In genomic region chr16:35144212-35144932, GRCh38 we compare ENCODE assay signal across 30 cellular contexts.
"Had no signal": no experiment of that assay in that cellular context is flagged by ENCODE, and none has a peak within 500 bp of the region (broad histone marks: within the 10 kb centered on the region; RNA-seq: fewer than 3 reads in every experiment).

No MANE protein-coding gene starts in this region.

- H3K4me1 Mint-ChIP-seq: activated B cell treated with CpG ODN at 0.5 μM for 24 hours; activated naive CD4-positive, alpha-beta T cell treated with anti-CD3 and anti-CD28 coated beads, Interleukin-2, amount 50 U/mL, for 24 hours; activated naive CD8-positive, alpha-beta T cell treated with anti-CD3 and anti-CD28 coated beads for 36 hours; activated naive CD8-positive, alpha-beta T cell treated with anti-CD3 and anti-CD28 coated beads, Interleukin-2, amount 50 U/mL, for 24 hours; endodermal cell; T-helper 17 cell had no signal

- ATAC-seq: activated CD4-positive, CD25-positive, alpha-beta regulatory T cell treated with anti-CD3 and anti-CD28 coated beads, Interleukin-2, amount 50 U/mL, for 24 hours; activated naive CD8-positive, alpha-beta T cell treated with anti-CD3 and anti-CD28 coated beads, Interleukin-2, amount 50 U/mL, for 24 hours; body of pancreas; foreskin keratinocyte; gastrocnemius medialis; heart right ventricle; T-helper 17 cell had no signal

- H3K27me3 Mint-ChIP-seq: activated B cell treated with CpG ODN at 0.5 μM for 24 hours; activated naive CD4-positive, alpha-beta T cell treated with anti-CD3 and anti-CD28 coated beads, Interleukin-2, amount 50 U/mL, for 24 hours; activated naive CD8-positive, alpha-beta T cell treated with anti-CD3 and anti-CD28 coated beads for 36 hours; activated naive CD8-positive, alpha-beta T cell treated with anti-CD3 and anti-CD28 coated beads, Interleukin-2, amount 50 U/mL, for 24 hours; dendritic cell treated with granulocyte-macrophage colony-stimulating factor and Interleukin-4, amounts not matched to agents 40 ng/mL and 50 ng/mL, for 4 days; T-helper 17 cell had no signal

- DNase-seq: activated B cell treated with CpG ODN at 0.5 μM for 24 hours; activated CD4-positive, alpha-beta T cell treated with anti-CD3 and anti-CD28 coated beads for 48 hours; activated CD4-positive, alpha-beta T cell treated with anti-CD3 and anti-CD28 coated beads, Interleukin-2, amount 50 U/mL, for 1 hour; activated CD4-positive, alpha-beta T cell treated with anti-CD3 and anti-CD28 coated beads, Interleukin-2, amount 50 U/mL, for 48 hours; activated effector memory CD4-positive, alpha-beta T cell treated with anti-CD3 and anti-CD28 coated beads, Interleukin-2, amount 50 U/mL, for 16 hours; activated naive CD4-positive, alpha-beta T cell treated with anti-CD3 and anti-CD28 coated beads for 36 hours; activated naive CD8-positive, alpha-beta T cell treated with anti-CD3 and anti-CD28 coated beads for 36 hours; activated naive CD8-positive, alpha-beta T cell treated with anti-CD3 and anti-CD28 coated beads, Interleukin-2, amount 50 U/mL, for 24 hours; activated T-cell treated with anti-CD3 and anti-CD28 coated beads, Interleukin-2, amount 50 U/mL, for 1 hour; activated T-cell treated with anti-CD3 and anti-CD28 coated beads, Interleukin-2, amount 50 U/mL, for 48 hours; amygdala; body of pancreas; caudate nucleus; colonic mucosa; effector memory CD4-positive, alpha-beta T cell; endodermal cell; erythroblast; foreskin keratinocyte; gastrocnemius medialis; heart right ventricle; T-helper 1 cell; T-helper 17 cell; T1000; WERI-Rb-1 had no signal

- H3K4me3 Mint-ChIP-seq: activated B cell treated with CpG ODN at 0.5 μM for 24 hours; activated naive CD4-positive, alpha-beta T cell treated with anti-CD3 and anti-CD28 coated beads for 36 hours; activated naive CD4-positive, alpha-beta T cell treated with anti-CD3 and anti-CD28 coated beads, Interleukin-2, amount 50 U/mL, for 24 hours; activated naive CD8-positive, alpha-beta T cell treated with anti-CD3 and anti-CD28 coated beads for 36 hours; activated naive CD8-positive, alpha-beta T cell treated with anti-CD3 and anti-CD28 coated beads, Interleukin-2, amount 50 U/mL, for 24 hours; activated T-helper 1 cell treated with anti-CD3 and anti-CD28 coated beads, Interleukin-12 subunit alpha, Interleukin-12 subunit beta, Interleukin-2, Interleukin-4 antibody, amounts not matched to agents 30 ng/mL and 10 ng/mL and 1 ng/mL, durations not matched to agents 14 hours and 24 hours and 36 hours; dendritic cell treated with granulocyte-macrophage colony-stimulating factor and Interleukin-4, amounts not matched to agents 40 ng/mL and 50 ng/mL, for 4 days; endodermal cell; T-helper 17 cell; T-helper 2 cell treated with Interferon-gamma antibody and Interleukin-4, amounts not matched to agents 5 μg/mL and 100 μg/mL, for 36 hours had no signal

- H3K27ac Mint-ChIP-seq: activated B cell treated with CpG ODN at 0.5 μM for 24 hours; activated naive CD4-positive, alpha-beta T cell treated with anti-CD3 and anti-CD28 coated beads for 36 hours; activated naive CD4-positive, alpha-beta T cell treated with anti-CD3 and anti-CD28 coated beads, Interleukin-2, amount 50 U/mL, for 24 hours; activated naive CD8-positive, alpha-beta T cell treated with anti-CD3 and anti-CD28 coated beads for 36 hours; activated naive CD8-positive, alpha-beta T cell treated with anti-CD3 and anti-CD28 coated beads, Interleukin-2, amount 50 U/mL, for 24 hours; activated T-helper 1 cell treated with anti-CD3 and anti-CD28 coated beads, Interleukin-12 subunit alpha, Interleukin-12 subunit beta, Interleukin-2, Interleukin-4 antibody, amounts not matched to agents 30 ng/mL and 10 ng/mL and 1 ng/mL, durations not matched to agents 14 hours and 24 hours and 36 hours; activated T-helper 2 cell treated with anti-CD3 and anti-CD28 coated beads, Interferon-gamma antibody, Interleukin-2, Interleukin-4, amounts not matched to agents 10 μg/mL and 5 μg/mL and 100 μg/mL, durations not matched to agents 14 hours and 24 hours and 36 hours; dendritic cell treated with granulocyte-macrophage colony-stimulating factor and Interleukin-4, amounts not matched to agents 40 ng/mL and 50 ng/mL, for 4 days; endodermal cell; T-helper 17 cell; T-helper 2 cell treated with Interferon-gamma antibody and Interleukin-4, amounts not matched to agents 5 μg/mL and 100 μg/mL, for 36 hours had no signal
